27 cellular contexts compared by ENCODE assay signal in genomic region chr22:28094831-28095230, GRCh38.
"Had no signal": no experiment of that assay in that cellular context is flagged by ENCODE, and none has a peak within 500 bp of the region (broad histone marks: within the 10 kb centered on the region; RNA-seq: fewer than 3 reads in every experiment).

No MANE protein-coding gene starts in this region.

- H3K27ac Mint-ChIP-seq: activated CD8-positive, alpha-beta T cell treated with anti-CD3 and anti-CD28 coated beads, Interleukin-2, amount 10 ng/mL, durations not matched to agents 7 days and 5 days; activated naive CD4-positive, alpha-beta T cell treated with anti-CD3 and anti-CD28 coated beads for 36 hours; activated naive CD8-positive, alpha-beta T cell; T-helper 17 cell; WTC11 had no signal

- H3K27me3 ChIP-seq: breast epithelium, MG63, Peyer's patch had no signal

- H3K9me3 ChIP-seq: breast epithelium, MG63, Peyer's patch had no signal

- DNase-seq: activated CD4-positive, alpha-beta T cell treated with anti-CD3 and anti-CD28 coated beads for 48 hours; activated CD4-positive, alpha-beta T cell treated with anti-CD3 and anti-CD28 coated beads, Interleukin-2, amount 50 U/mL, for 4 hours; activated CD4-positive, CD25-positive, alpha-beta regulatory T cell treated with anti-CD3 and anti-CD28 coated beads, Interleukin-2, amount 50 U/mL, for 72 hours; activated CD8-positive, alpha-beta memory T cell treated with anti-CD3 and anti-CD28 coated beads, Interleukin-2, amount 50 U/mL, for 48 hours; activated CD8-positive, alpha-beta T cell treated with anti-CD3 and anti-CD28 coated beads, Interleukin-2, amount 10 ng/mL, durations not matched to agents 7 days and 5 days; activated gamma-delta T cell; activated naive CD4-positive, alpha-beta T cell treated with anti-CD3 and anti-CD28 coated beads for 36 hours; activated T-cell treated with anti-CD3 and anti-CD28 coated beads, Interleukin-2, amount 50 U/mL, for 4 hours; amygdala; caudate nucleus; MG63; MV-4-11; NCI-H1092 treated with DMSO at 0.1 percent for 48 hours; NCI-H1417 treated with DMSO at 0.1 percent for 48 hours; NCI-H1694; NCI-H2029; NCI-H2107; NCI-H446; NCI-H526; Peyer's patch; Right ventricle myocardium superior; T-helper 17 cell; T-helper 9 cell had no signal

- H3K9me3 Mint-ChIP-seq: activated naive CD4-positive, alpha-beta T cell treated with anti-CD3 and anti-CD28 coated beads for 36 hours; activated T-cell treated with anti-CD3 and anti-CD28 coated beads, Interleukin-2, amount 50 U/mL, for 4 hours; WTC11 had no signal

- H3K36me3 ChIP-seq: breast epithelium, MG63 had no signal

- H3K4me3 ChIP-seq: breast epithelium, MG63, Peyer's patch had no signal

- H3K27me3 Mint-ChIP-seq: activated naive CD8-positive, alpha-beta T cell had no signal

- H3K4me1 ChIP-seq: breast epithelium, Peyer's patch had no signal

- H3K4me1 Mint-ChIP-seq: T-helper 17 cell had no signal

- H3K36me3 Mint-ChIP-seq: activated naive CD8-positive, alpha-beta T cell; WTC11 had no signal

- H3K27ac ChIP-seq: breast epithelium, Peyer's patch, RWPE1 had no signal

- H3K4me3 Mint-ChIP-seq: activated CD8-positive, alpha-beta T cell treated with anti-CD3 and anti-CD28 coated beads, Interleukin-2, amount 10 ng/mL, durations not matched to agents 7 days and 5 days; activated naive CD4-positive, alpha-beta T cell treated with anti-CD3 and anti-CD28 coated beads for 36 hours; activated naive CD8-positive, alpha-beta T cell; activated T-cell treated with anti-CD3 and anti-CD28 coated beads, Interleukin-2, amount 50 U/mL, for 4 hours; T-helper 17 cell; WTC11 had no signal
